In the genomic region with DNA sequence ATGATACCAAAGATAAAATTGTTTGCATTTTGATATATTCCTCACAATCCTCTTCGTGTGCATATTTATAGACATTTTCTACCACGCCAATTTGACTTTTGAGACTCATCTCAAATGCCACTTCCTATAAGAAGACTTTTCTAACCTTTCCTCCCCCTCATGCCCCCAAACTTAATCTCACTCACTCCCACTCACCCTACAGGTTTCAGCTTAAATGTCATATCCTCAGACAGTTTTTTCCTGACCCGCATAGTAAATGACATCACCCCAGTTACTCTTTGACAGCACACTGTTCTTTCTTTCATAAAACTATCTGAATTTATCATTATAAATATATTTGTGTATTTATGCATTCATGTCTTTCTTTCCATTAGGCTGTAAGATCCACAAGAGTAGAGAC, we compare ENCODE assay signal across 32 cellular contexts. TPM values are rescaled to one million over a fixed set of nuclear protein-coding genes. Genes with fewer than 3 reads are reported as not detected.
DNase-seq lines count a peak whose midpoint lies in the region; ATAC-seq lines count a peak whose summit lies in the region.
"Had no signal": no experiment of that assay in that cellular context is flagged by ENCODE, and none has a peak within 500 bp of the region (broad histone marks: within the 10 kb centered on the region; RNA-seq: fewer than 3 reads in every experiment).

No MANE protein-coding gene starts in this region.

- peak; percentile 24 to 56 for ATAC-seq in activated naive CD4-positive, alpha-beta T cell treated with anti-CD3 and anti-CD28 coated beads, Interleukin-2, amount 50 U/mL, for 72 hours
- ATAC-seq in stimulated activated naive B cell treated with anti-CD40 and anti-IgM and Interleukin-4, amounts not matched to agents 10 μg/mL and 1 μg/mL and 100 μg/mL, for 72 hours (replicated peaks): peak; percentile 54 to 66
- ATAC-seq: mucosa of descending colon; natural killer cell treated with Interleukin-12 subunit alpha and Interleukin-12 subunit beta and Interleukin-15 and Interleukin-18, amount 100 ng/mL, for 72 hours; psoas muscle had no signal

- H3K27me3 Mint-ChIP-seq in T-helper 2 cell treated with Interferon-gamma antibody and Interleukin-4, amounts not matched to agents 5 μg/mL and 100 μg/mL, for 36 hours (ENCODE audit: low read depth): no peaks in the 10 kb centered on the region
- H3K27me3 Mint-ChIP-seq in activated T-helper 2 cell treated with anti-CD3 and anti-CD28 coated beads, Interferon-gamma antibody, Interleukin-2, Interleukin-4, amounts not matched to agents 10 μg/mL and 5 μg/mL and 100 μg/mL, durations not matched to agents 14 hours and 24 hours and 36 hours (ENCODE audit: low read depth): peaks cover under 1% of the 10 kb centered on the region
- H3K27me3 Mint-ChIP-seq in stimulated activated naive B cell treated with anti-CD40 and anti-IgM and Interleukin-4, amounts not matched to agents 10 μg/mL and 1 μg/mL and 100 μg/mL, for 72 hours: peaks cover 0 to 2% of the 10 kb centered on the region in 2 donors
- H3K27me3 Mint-ChIP-seq: central memory CD8-positive, alpha-beta T cell had no signal

- H3K36me3 Mint-ChIP-seq in T-helper 2 cell treated with Interferon-gamma antibody and Interleukin-4, amounts not matched to agents 5 μg/mL and 100 μg/mL, for 36 hours (ENCODE audit: low read depth): no peaks in the 10 kb centered on the region
- no peaks in the 10 kb centered on the region for H3K36me3 Mint-ChIP-seq in activated naive CD4-positive, alpha-beta T cell treated with anti-CD3 and anti-CD28 coated beads, Interleukin-2, amount 50 U/mL, for 72 hours
- H3K36me3 Mint-ChIP-seq in activated T-helper 2 cell treated with anti-CD3 and anti-CD28 coated beads, Interferon-gamma antibody, Interleukin-2, Interleukin-4, amounts not matched to agents 10 μg/mL and 5 μg/mL and 100 μg/mL, durations not matched to agents 14 hours and 24 hours and 36 hours (ENCODE audit: low read depth): no peaks in the 10 kb centered on the region
- no peaks in the 10 kb centered on the region for H3K36me3 Mint-ChIP-seq in stimulated activated naive B cell treated with anti-CD40 and anti-IgM and Interleukin-4, amounts not matched to agents 10 μg/mL and 1 μg/mL and 100 μg/mL, for 72 hours
- H3K36me3 Mint-ChIP-seq: CD14-positive monocyte; natural killer cell treated with Interleukin-12 subunit alpha and Interleukin-12 subunit beta and Interleukin-15 and Interleukin-18, amount 100 ng/mL, for 72 hours had no signal

- no peak overlapping the region for H3K4me3 Mint-ChIP-seq in T-helper 2 cell treated with Interferon-gamma antibody and Interleukin-4, amounts not matched to agents 5 μg/mL and 100 μg/mL, for 36 hours
- peak overlapping the region; percentile 2 for H3K4me3 Mint-ChIP-seq in activated T-helper 2 cell treated with anti-CD3 and anti-CD28 coated beads, Interferon-gamma antibody, Interleukin-2, Interleukin-4, amounts not matched to agents 10 μg/mL and 5 μg/mL and 100 μg/mL, durations not matched to agents 14 hours and 24 hours and 36 hours (ENCODE audit: low read depth)
- H3K4me3 Mint-ChIP-seq in stimulated activated naive B cell treated with anti-CD40 and anti-IgM and Interleukin-4, amounts not matched to agents 10 μg/mL and 1 μg/mL and 100 μg/mL, for 72 hours: peak overlapping the region in 1 of 2 donors; percentile 2
- H3K4me3 Mint-ChIP-seq: CD14-positive monocyte; central memory CD8-positive, alpha-beta T cell; natural killer cell treated with Interleukin-12 subunit alpha and Interleukin-12 subunit beta and Interleukin-15 and Interleukin-18, amount 100 ng/mL, for 72 hours had no signal

- intact Hi-C loops in activated T-helper 2 cell treated with anti-CD3 and anti-CD28 coated beads, Interferon-gamma antibody, Interleukin-2, Interleukin-4, amounts not matched to agents 10 μg/mL and 5 μg/mL and 100 μg/mL, durations not matched to agents 14 hours and 24 hours and 36 hours (cut with micrococcal nuclease): loop anchor here (1.0 kb wide), 1 partner anchor 98 kb away; no protein-coding TSS in a partner anchor

- H3K9me3 Mint-ChIP-seq in T-helper 2 cell treated with Interferon-gamma antibody and Interleukin-4, amounts not matched to agents 5 μg/mL and 100 μg/mL, for 36 hours: no peaks in the 10 kb centered on the region
- no peaks in the 10 kb centered on the region for H3K9me3 Mint-ChIP-seq in activated naive CD4-positive, alpha-beta T cell treated with anti-CD3 and anti-CD28 coated beads, Interleukin-2, amount 50 U/mL, for 72 hours
- no peaks in the 10 kb centered on the region for H3K9me3 Mint-ChIP-seq in activated T-helper 2 cell treated with anti-CD3 and anti-CD28 coated beads, Interferon-gamma antibody, Interleukin-2, Interleukin-4, amounts not matched to agents 10 μg/mL and 5 μg/mL and 100 μg/mL, durations not matched to agents 14 hours and 24 hours and 36 hours
- peaks cover 0 to under 1% of the 10 kb centered on the region in 2 donors for H3K9me3 Mint-ChIP-seq in stimulated activated naive B cell treated with anti-CD40 and anti-IgM and Interleukin-4, amounts not matched to agents 10 μg/mL and 1 μg/mL and 100 μg/mL, for 72 hours
- H3K9me3 Mint-ChIP-seq: central memory CD8-positive, alpha-beta T cell; natural killer cell treated with Interleukin-12 subunit alpha and Interleukin-12 subunit beta and Interleukin-15 and Interleukin-18, amount 100 ng/mL, for 72 hours had no signal

- peaks cover 29% of the 10 kb centered on the region for H3K4me1 Mint-ChIP-seq in T-helper 2 cell treated with Interferon-gamma antibody and Interleukin-4, amounts not matched to agents 5 μg/mL and 100 μg/mL, for 36 hours (ENCODE audit: low read depth)
- peaks cover 59% of the 10 kb centered on the region for H3K4me1 Mint-ChIP-seq in activated T-helper 2 cell treated with anti-CD3 and anti-CD28 coated beads, Interferon-gamma antibody, Interleukin-2, Interleukin-4, amounts not matched to agents 10 μg/mL and 5 μg/mL and 100 μg/mL, durations not matched to agents 14 hours and 24 hours and 36 hours (ENCODE audit: low read depth)
- H3K4me1 Mint-ChIP-seq in stimulated activated naive B cell treated with anti-CD40 and anti-IgM and Interleukin-4, amounts not matched to agents 10 μg/mL and 1 μg/mL and 100 μg/mL, for 72 hours: peaks cover 20 to 43% of the 10 kb centered on the region in 2 donors
- H3K4me1 Mint-ChIP-seq: CD14-positive monocyte had no signal

- DNase-seq in T-helper 2 cell treated with Interferon-gamma antibody and Interleukin-4, amounts not matched to agents 5 μg/mL and 100 μg/mL, for 36 hours (ENCODE audit: low spot score): peak; percentile 57
- DNase-seq in T-helper 2 cell (no peak), NCI-H774 (lab: John Stamatoyannopoulos, UW) (no peak), NCI-H1417 (lab: John Stamatoyannopoulos, UW) (no peak)
- DNase-seq in activated naive CD4-positive, alpha-beta T cell treated with anti-CD3 and anti-CD28 coated beads, Interleukin-2, amount 50 U/mL, for 72 hours (ENCODE audit: low spot score in 2 of 2): no peak
- DNase-seq in activated naive CD4-positive, alpha-beta T cell (lab: John Stamatoyannopoulos, UW): no peak
- no peak for DNase-seq in activated T-helper 2 cell treated with anti-CD3 and anti-CD28 coated beads, Interferon-gamma antibody, Interleukin-2, Interleukin-4, amounts not matched to agents 10 μg/mL and 5 μg/mL and 100 μg/mL, durations not matched to agents 14 hours and 24 hours and 36 hours (ENCODE audit: low spot score)
- no peak for DNase-seq in stimulated activated naive B cell treated with anti-CD40 and anti-IgM and Interleukin-4, amounts not matched to agents 10 μg/mL and 1 μg/mL and 100 μg/mL, for 72 hours
- DNase-seq: activated CD4-positive, alpha-beta T cell treated with anti-CD3 and anti-CD28 coated beads for 1 hour; DND-41; erythroblast; GF-D8; GM23248; hypothalamus; mucosa of descending colon; NCI-H1048; NCI-H1694; NCI-H446; NCI-H82; occipital lobe; psoas muscle; sigmoid colon; SJCRH30; stimulated activated CD4-positive, alpha-beta T cell treated with anti-CD3 and anti-CD28 coated beads, Interleukin-12 subunit alpha, Interleukin-12 subunit beta, amount 100 ng/mL, for 4 hours; SW 1271; thyroid gland had no signal

- H3K27ac Mint-ChIP-seq in T-helper 2 cell treated with Interferon-gamma antibody and Interleukin-4, amounts not matched to agents 5 μg/mL and 100 μg/mL, for 36 hours: no peak overlapping the region
- H3K27ac Mint-ChIP-seq in activated naive CD4-positive, alpha-beta T cell treated with anti-CD3 and anti-CD28 coated beads, Interleukin-2, amount 50 U/mL, for 72 hours: peak overlapping the region in 1 of 2 donors; percentile 88
- H3K27ac Mint-ChIP-seq in activated T-helper 2 cell treated with anti-CD3 and anti-CD28 coated beads, Interferon-gamma antibody, Interleukin-2, Interleukin-4, amounts not matched to agents 10 μg/mL and 5 μg/mL and 100 μg/mL, durations not matched to agents 14 hours and 24 hours and 36 hours: peak overlapping the region; percentile 14
- peak overlapping the region; percentile 44 for H3K27ac Mint-ChIP-seq in stimulated activated naive B cell treated with anti-CD40 and anti-IgM and Interleukin-4, amounts not matched to agents 10 μg/mL and 1 μg/mL and 100 μg/mL, for 72 hours
- H3K27ac Mint-ChIP-seq: CD14-positive monocyte; natural killer cell treated with Interleukin-12 subunit alpha and Interleukin-12 subunit beta and Interleukin-15 and Interleukin-18, amount 100 ng/mL, for 72 hours had no signal

RNA-seq across cellular contexts. Expression of gene RGS8, which starts 29.6 kb away (rescaled TPM):
- total RNA-seq in activated naive CD4-positive, alpha-beta T cell treated with anti-CD3 and anti-CD28 coated beads, Interleukin-2, amount 50 U/mL, for 72 hours: not detected
- not detected in 2 replicates for total RNA-seq in activated T-helper 2 cell treated with anti-CD3 and anti-CD28 coated beads, Interferon-gamma antibody, Interleukin-2, Interleukin-4, amounts not matched to agents 10 μg/mL and 5 μg/mL and 100 μg/mL, durations not matched to agents 14 hours and 24 hours and 36 hours
- total RNA-seq: activated CD8-positive, alpha-beta memory T cell treated with anti-CD3 and anti-CD28 coated beads for 36 hours; glomerular endothelial cell; GM23248; mucosa of descending colon; natural killer cell treated with Interleukin-12 subunit alpha and Interleukin-12 subunit beta and Interleukin-15 and Interleukin-18, amount 100 ng/mL, for 72 hours; psoas muscle; vagina had no signal
